ENCODE assay signal across 1 cellular context in genomic region chr2:127140543-127140942, GRCh38.
TF ChIP-seq lines count a peak whose summit lies in the region.

No MANE protein-coding gene starts in this region.

TF ChIP-seq in K562, 482 proteins besides CTCF, POLR2A, EP300 and RAD21 (continued from another document):
- TF ChIP-seq, protein P1, sequence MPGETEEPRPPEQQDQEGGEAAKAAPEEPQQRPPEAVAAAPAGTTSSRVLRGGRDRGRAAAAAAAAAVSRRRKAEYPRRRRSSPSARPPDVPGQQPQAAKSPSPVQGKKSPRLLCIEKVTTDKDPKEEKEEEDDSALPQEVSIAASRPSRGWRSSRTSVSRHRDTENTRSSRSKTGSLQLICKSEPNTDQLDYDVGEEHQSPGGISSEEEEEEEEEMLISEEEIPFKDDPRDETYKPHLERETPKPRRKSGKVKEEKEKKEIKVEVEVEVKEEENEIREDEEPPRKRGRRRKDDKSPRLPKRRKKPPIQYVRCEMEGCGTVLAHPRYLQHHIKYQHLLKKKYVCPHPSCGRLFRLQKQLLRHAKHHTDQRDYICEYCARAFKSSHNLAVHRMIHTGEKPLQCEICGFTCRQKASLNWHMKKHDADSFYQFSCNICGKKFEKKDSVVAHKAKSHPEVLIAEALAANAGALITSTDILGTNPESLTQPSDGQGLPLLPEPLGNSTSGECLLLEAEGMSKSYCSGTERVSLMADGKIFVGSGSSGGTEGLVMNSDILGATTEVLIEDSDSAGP (CRISPR knock-in tag; IDR thresholded peaks at IDR 0.05), result no peak
- TF ChIP-seq GTF2F1 (IDR thresholded peaks at IDR 0.05; ENCODE audit: low read depth, low read length) (no peak), NRF1 (conservative IDR thresholded peaks at IDR 0.05 in 1 of 2, IDR thresholded peaks at IDR 0.05 in 1 of 2) (no peak)
